8 cellular contexts compared by ENCODE assay signal in genomic region chr1:66374148-66374547, GRCh38.
A peak's percentile ranks its signal among the peaks of the same experiment; 100 is the strongest.
DNase-seq lines count a peak whose midpoint lies in the region; ATAC-seq and TF ChIP-seq lines count a peak whose summit lies in the region.

No MANE protein-coding gene starts in this region.

- no peaks in the 10 kb centered on the region for H3K4me1 Mint-ChIP-seq in glutamatergic neuron (ENCODE audit: low read depth, unreplicated experiment)

- ATAC-seq in GM21423 (IDR thresholded peaks at IDR 0.05; ENCODE audit: unreplicated experiment), result peak; percentile 39
- ATAC-seq in HG03521 (IDR thresholded peaks at IDR 0.05; ENCODE audit: unreplicated experiment), result peak; percentile 44

- H3K27me3 Mint-ChIP-seq in glutamatergic neuron (ENCODE audit: unreplicated experiment), result no peaks in the 10 kb centered on the region

- no peak for TF ChIP-seq CTCF in glutamatergic neuron (IDR thresholded peaks at IDR 0.05; ENCODE audit: partially characterized antibody, unreplicated experiment)

- H3K36me3 Mint-ChIP-seq in glutamatergic neuron (ENCODE audit: unreplicated experiment), result no peaks in the 10 kb centered on the region

- no peak overlapping the region for H3K4me3 Mint-ChIP-seq in glutamatergic neuron (ENCODE audit: unreplicated experiment)

- peaks cover 3% of the 10 kb centered on the region for H3K9me3 Mint-ChIP-seq in glutamatergic neuron (ENCODE audit: unreplicated experiment)

- no peak overlapping the region for H3K27ac Mint-ChIP-seq in glutamatergic neuron (ENCODE audit: unreplicated experiment)

- DNase-seq in EH (ENCODE audit: low read depth) (peak; percentile 29), fibroblast of peridontal ligament (ENCODE audit: extremely low read depth) (peak; percentile 37), NCI-H524 treated with DMSO at 0.1 percent for 48 hours (lab: John Stamatoyannopoulos, UW) (no peak), glutamatergic neuron (no peak), amygdala (lab: John Stamatoyannopoulos, UW) (no peak), HUDEP-2 (lab: John Stamatoyannopoulos, UW; ENCODE audit: unreplicated experiment in 76 of 76) (no peak)

Comparison
In these comparisons a context has a peak if more than half of its experiments do, and no peak if none do; other contexts are left out.
1. DNase-seq: peak in EH (single experiment) and fibroblast of peridontal ligament (single experiment); none in NCI-H524 treated with DMSO at 0.1 percent for 48 hours (single experiment), glutamatergic neuron (single experiment), amygdala (0 of 56) and HUDEP-2 (0 of 76).